ENCODE assay signal across 15 cellular contexts in the genomic region with DNA sequence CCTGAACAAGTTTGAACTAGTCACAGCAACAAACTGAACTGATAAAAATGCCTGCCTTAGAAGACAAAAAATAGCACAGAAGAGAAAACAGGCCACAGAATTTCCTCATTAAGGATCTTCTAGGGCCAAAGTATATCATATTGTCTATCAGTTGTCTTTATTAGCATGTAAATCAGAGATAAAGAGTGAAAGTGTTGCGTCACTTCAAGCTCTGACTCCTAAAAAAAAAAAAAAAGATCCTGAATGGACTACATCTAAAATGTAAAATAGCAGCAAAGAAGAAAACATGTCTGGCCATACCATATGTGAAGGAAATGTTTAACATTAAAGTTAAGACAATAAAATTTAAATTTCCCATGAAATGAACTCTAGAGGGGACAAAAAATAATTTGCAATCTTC.
"Had no signal": no experiment of that assay in that cellular context is flagged by ENCODE, and none has a peak within 500 bp of the region (broad histone marks: within the 10 kb centered on the region; RNA-seq: fewer than 3 reads in every experiment).

No MANE protein-coding gene starts in this region.

- H3K4me3 ChIP-seq: colonic mucosa, gastrocnemius medialis, upper lobe of right lung had no signal

- H3K36me3 ChIP-seq: colonic mucosa, gastrocnemius medialis, upper lobe of right lung had no signal

- DNase-seq: activated CD4-positive, alpha-beta memory T cell treated with anti-CD3 and anti-CD28 coated beads for 36 hours; activated CD4-positive, alpha-beta T cell treated with anti-CD3 and anti-CD28 coated beads for 4 hours; activated gamma-delta T cell treated with Interleukin-2 at 50 U/mL for 16 hours; activated T-cell treated with anti-CD3 and anti-CD28 coated beads for 4 hours; central memory CD4-positive, alpha-beta T cell; colonic mucosa; erythroblast; gastrocnemius medialis; mesenchymal stem cell; stimulated activated CD4-positive, alpha-beta T cell treated with anti-CD3 and anti-CD28 coated beads, Interleukin-4, amount 100 ng/mL, for 24 hours; upper lobe of right lung had no signal

- H3K9me3 ChIP-seq: colonic mucosa, gastrocnemius medialis, upper lobe of right lung had no signal

- H3K27ac ChIP-seq: colonic mucosa, gastrocnemius medialis, upper lobe of right lung had no signal

- H3K4me1 ChIP-seq: colonic mucosa, gastrocnemius medialis had no signal

- H3K27me3 ChIP-seq: colonic mucosa, gastrocnemius medialis, upper lobe of right lung had no signal

- ATAC-seq: gastrocnemius medialis; natural killer cell treated with Interleukin-12 subunit alpha and Interleukin-12 subunit beta and Interleukin-15 and Interleukin-18, amount 100 ng/mL, for 72 hours; sciatic nerve; stimulated activated memory B cell treated with anti-CD40 and anti-IgM and Interleukin-4, amounts not matched to agents 10 μg/mL and 1 μg/mL and 100 μg/mL, for 72 hours; upper lobe of right lung; WTC11 had no signal
